10 cellular contexts compared by ENCODE assay signal in the genomic region with DNA sequence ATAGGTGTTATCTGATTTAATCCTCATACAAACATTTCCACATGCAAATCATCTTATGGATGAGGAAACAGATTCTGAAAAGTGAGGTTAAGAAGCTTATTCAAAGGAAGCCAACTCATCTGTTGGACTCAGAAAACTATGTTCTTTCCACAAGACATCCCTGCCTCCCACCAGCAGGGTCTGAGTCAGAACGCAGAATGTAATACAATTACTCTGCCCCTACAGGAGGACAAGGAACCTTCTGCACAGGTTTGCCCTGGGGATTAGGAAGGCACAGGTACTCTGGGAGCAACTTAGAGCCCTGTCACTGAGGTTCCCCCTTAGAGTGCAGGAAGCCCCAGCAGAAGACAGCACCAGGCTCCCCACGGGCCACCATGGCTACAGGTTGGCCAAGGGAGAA.
DNase-seq lines count a peak whose midpoint lies in the region; ATAC-seq and TF ChIP-seq lines count a peak whose summit lies in the region.
"Had no signal": no experiment of that assay in that cellular context is flagged by ENCODE, and none has a peak within 500 bp of the region (broad histone marks: within the 10 kb centered on the region; RNA-seq: fewer than 3 reads in every experiment).

No MANE protein-coding gene starts in this region.

- H3K27ac ChIP-seq in fibroblast of lung (ENCODE audit: insufficient read depth, low read length) (peak overlapping the region; percentile 78), trophoblast cell (ENCODE audit: low read depth, low read length) (no peak overlapping the region)

- H3K4me2 ChIP-seq in fibroblast of lung (ENCODE audit: extremely low read depth, insufficient read depth, low read length) (peak overlapping the region; percentile 86), trophoblast cell (ENCODE audit: low read length) (no peak overlapping the region)

- H3K4me1 ChIP-seq in fibroblast of lung (ENCODE audit: control insufficient read depth, extremely low read depth, insufficient read depth, low read length): peaks cover 46% of the 10 kb centered on the region
- peaks cover 36 to 51% of the 10 kb centered on the region in 2 experiments for H3K4me1 ChIP-seq in trophoblast cell (ENCODE audit: control insufficient read depth in 1 of 2, insufficient read depth in 2 of 2, low read length in 2 of 2)

- H3K27me3 ChIP-seq in fibroblast of lung (ENCODE audit: control insufficient read depth, insufficient read depth, low read length) (no peaks in the 10 kb centered on the region), trophoblast cell (ENCODE audit: insufficient read depth, low read length) (no peaks in the 10 kb centered on the region)

- peaks cover 28% of the 10 kb centered on the region for H3K79me1 ChIP-seq in trophoblast cell (ENCODE audit: low read length)

- H4K20me1 ChIP-seq in fibroblast of lung (ENCODE audit: control insufficient read depth, extremely low read depth, insufficient read depth, low read length): no peaks in the 10 kb centered on the region

- H3K9ac ChIP-seq in fibroblast of lung (ENCODE audit: insufficient read depth, low read length): no peak overlapping the region
- H3K9ac ChIP-seq in trophoblast cell (ENCODE audit: low read length): no peak overlapping the region

- ATAC-seq in GM18861 (IDR thresholded peaks at IDR 0.05; ENCODE audit: unreplicated experiment): no peak
- ATAC-seq: stimulated activated naive CD8-positive, alpha-beta T cell treated with anti-CD3 and anti-CD28 coated beads, Interleukin-15, Interleukin-2, amounts not matched to agents 100 U/mL and 50 U/mL, for 24 hours had no signal

- no peak overlapping the region for H2BK5ac ChIP-seq in trophoblast cell (ENCODE audit: low read depth, low read length, poor library complexity)

- no peak overlapping the region for H2BK120ac ChIP-seq in trophoblast cell (ENCODE audit: insufficient read depth, low read length, poor library complexity)

- H3K14ac ChIP-seq in trophoblast cell (ENCODE audit: low read length): no peak overlapping the region

- H3K79me2 ChIP-seq in fibroblast of lung (ENCODE audit: control insufficient read depth, insufficient read depth, low read length) (peaks cover 7% of the 10 kb centered on the region), trophoblast cell (ENCODE audit: control insufficient read depth, insufficient read depth, low read length, poor library complexity) (peaks cover 8% of the 10 kb centered on the region)

- no peak overlapping the region for H2AK5ac ChIP-seq in trophoblast cell (ENCODE audit: low read length)

- no peak overlapping the region for H3K4ac ChIP-seq in trophoblast cell (ENCODE audit: low read depth, low read length)

- no peak overlapping the region for H4K12ac ChIP-seq in trophoblast cell (ENCODE audit: low read depth, low read length)

- H3K23ac ChIP-seq in trophoblast cell (ENCODE audit: low read length): no peak overlapping the region

- no peak overlapping the region for H4K8ac ChIP-seq in trophoblast cell (ENCODE audit: low read depth, low read length)

- no peak overlapping the region for H2AFZ ChIP-seq in fibroblast of lung (ENCODE audit: low read length)
- no peak overlapping the region for H2AFZ ChIP-seq in trophoblast cell (ENCODE audit: insufficient read depth, low read length, poor library complexity)

- DNase-seq in GM03348 (ENCODE audit: low spot score) (peak; percentile 76), RPMI7951 (ENCODE audit: low read depth) (peak; percentile 82), fibroblast of lung (ENCODE audit: low read depth in 2 of 2) (peak; percentile 74 to 92), trophoblast cell (peak; percentile 65 to 83), OCI-M1 (lab: John Stamatoyannopoulos, UW) (no peak), DMS114 treated with DMSO at 0.1 percent for 48 hours (lab: John Stamatoyannopoulos, UW; ENCODE audit: unreplicated experiment) (no peak), NCI-H345 treated with DMSO at 0.1 percent for 48 hours (lab: John Stamatoyannopoulos, UW; ENCODE audit: unreplicated experiment) (no peak)
- DNase-seq: SHP77 treated with DMSO at 0.1 percent for 48 hours; stimulated activated naive CD8-positive, alpha-beta T cell treated with anti-CD3 and anti-CD28 coated beads, Interleukin-15, Interleukin-2, amounts not matched to agents 100 U/mL and 50 U/mL, for 24 hours had no signal

- H3K36me3 ChIP-seq in fibroblast of lung (ENCODE audit: control insufficient read depth, insufficient read depth, low read length): no peaks in the 10 kb centered on the region
- peaks cover 27 to 38% of the 10 kb centered on the region in 2 experiments for H3K36me3 ChIP-seq in trophoblast cell (ENCODE audit: control insufficient read depth in 1 of 2, insufficient read depth in 2 of 2, low read length in 2 of 2)

- H3K9me3 ChIP-seq in fibroblast of lung (ENCODE audit: control insufficient read depth, insufficient read depth, low read depth, low read length): no peaks in the 10 kb centered on the region
- H3K9me3 ChIP-seq in trophoblast cell (ENCODE audit: insufficient read depth, low read depth, low read length): no peaks in the 10 kb centered on the region

- H3K18ac ChIP-seq in trophoblast cell (ENCODE audit: low read length): no peak overlapping the region

- H3K4me3 ChIP-seq in fibroblast of lung (replicated peaks in 1 of 4; ENCODE audit: control extremely low read depth in 1 of 4, insufficient read depth in 1 of 4, low read depth in 3 of 4, low read length in 4 of 4) (peak overlapping the region in 3 of 4 experiments; percentile 17 to 58 (median 19)), trophoblast cell (ENCODE audit: low read depth, low read length) (no peak overlapping the region)

- TF ChIP-seq CTCF in fibroblast of lung (conservative IDR thresholded peaks at IDR 0.05 in 1 of 2, IDR thresholded peaks at IDR 0.05 in 1 of 2; ENCODE audit: low read depth in 1 of 2, low read length in 2 of 2): peak; percentile 33 to 55

- WGBS in trophoblast cell (ENCODE audit: extremely low coverage, insufficient coverage, insufficient read length): no CpG with 5 or more reads among the region's 2 CpGs

- no peak overlapping the region for H4K91ac ChIP-seq in trophoblast cell (ENCODE audit: low read depth, low read length)

- H2BK12ac ChIP-seq in trophoblast cell (ENCODE audit: low read length): no peak overlapping the region

Comparison
In these comparisons a context has a peak if more than half of its experiments do, and no peak if none do; other contexts are left out.
1. DNase-seq: peak in GM03348 (single experiment), RPMI7951 (single experiment), fibroblast of lung (2 of 2) and trophoblast cell (2 of 2); none in OCI-M1 (single experiment), DMS114 treated with DMSO at 0.1 percent for 48 hours (single experiment) and NCI-H345 treated with DMSO at 0.1 percent for 48 hours (single experiment).